In genomic region chr6:117677553-117678131, GRCh38 we compare ENCODE assay signal across 8 cellular contexts. TPM values are rescaled to one million over a fixed set of nuclear protein-coding genes. Genes with fewer than 3 reads are reported as not detected.
A peak's percentile ranks its signal among the peaks of the same experiment; 100 is the strongest.
DNase-seq lines count a peak whose midpoint lies in the region; ATAC-seq and TF ChIP-seq lines count a peak whose summit lies in the region.

No MANE protein-coding gene starts in this region.

- intact Hi-C loops in Panc1 (cut with micrococcal nuclease; ENCODE audit: unreplicated experiment) = loop anchor here (10.0 kb wide), 1 partner anchor 223 kb away; no protein-coding TSS in a partner anchor
- intact Hi-C loops in psoas muscle (cut with DNase I) = no loop called here

- no peak overlapping the region; a peak in 1 of 4 replicates for H3K4me3 ChIP-seq in Panc1 (ENCODE audit: low read depth in 2 of 2, low read length in 2 of 2)
- peak overlapping the region; percentile 54 for H3K4me3 ChIP-seq in endocrine pancreas (ENCODE audit: control insufficient read depth, insufficient read depth, low read length)
- peak overlapping the region; percentile 79 for H3K4me3 ChIP-seq in psoas muscle
- H3K4me3 ChIP-seq in suprapubic skin = no peak overlapping the region

- in situ Hi-C loops in Panc1 (cut with HindIII; ENCODE audit: low pct_unique_long_range_greater_than_20kb, low sequenced_read_pairs) = no loop called here
- in situ Hi-C loops in ACHN (cut with HindIII; ENCODE audit: low pct_ligation_motif_present, low pct_unique_long_range_greater_than_20kb, low sequenced_read_pairs) = no loop called here

- no peaks in the 10 kb centered on the region for H3K27me3 ChIP-seq in Panc1 (ENCODE audit: control insufficient read depth, insufficient read depth, low read length)
- H3K27me3 ChIP-seq in endocrine pancreas (ENCODE audit: control insufficient read depth, insufficient read depth, low read length) = no peaks in the 10 kb centered on the region
- no peaks in the 10 kb centered on the region for H3K27me3 ChIP-seq in psoas muscle (ENCODE audit: insufficient read depth in 3 of 3, low read length in 2 of 3)
- H3K27me3 ChIP-seq in suprapubic skin = no peaks in the 10 kb centered on the region

- CTCF ChIA-PET in Panc1 (lab: Charles Lee) = no interaction called here

- TF ChIP-seq CTCF in Panc1 (IDR thresholded peaks at IDR 0.05) (no peak), psoas muscle (IDR thresholded peaks at IDR 0.05) (no peak), suprapubic skin (IDR thresholded peaks at IDR 0.05) (no peak)

- peak; percentile 8 for DNase-seq in SKM-1 treated with dmso at 0.1 percent for 144 hours (lab: John Stamatoyannopoulos, UW; ENCODE audit: unreplicated experiment)
- DNase-seq in SKM-1 (lab: John Stamatoyannopoulos, UW; ENCODE audit: unreplicated experiment) = no peak
- DNase-seq in Panc1 (ENCODE audit: low read depth, low spot score) = peak; percentile 25
- no peak for DNase-seq in psoas muscle
- no peak for DNase-seq in C1 segment of cervical spinal cord (lab: John Stamatoyannopoulos, UW)
- DNase-seq in ACHN = no peak
- no peak for DNase-seq in suprapubic skin (ENCODE audit: low spot score in 2 of 2)

- H3K4me1 ChIP-seq in Panc1 (ENCODE audit: control insufficient read depth, insufficient read depth, low read length) (peaks cover 25% of the 10 kb centered on the region), endocrine pancreas (ENCODE audit: control insufficient read depth, insufficient read depth, low read length) (peaks cover 22% of the 10 kb centered on the region), psoas muscle (peaks cover 26% of the 10 kb centered on the region), suprapubic skin (peaks cover 56% of the 10 kb centered on the region)

- H3K36me3 ChIP-seq in Panc1 (ENCODE audit: control insufficient read depth, insufficient read depth, low read length) = no peaks in the 10 kb centered on the region
- no peaks in the 10 kb centered on the region for H3K36me3 ChIP-seq in endocrine pancreas (ENCODE audit: control insufficient read depth, insufficient read depth, low read length)
- no peaks in the 10 kb centered on the region for H3K36me3 ChIP-seq in psoas muscle (ENCODE audit: insufficient read depth in 1 of 2, low read depth in 1 of 2)
- H3K36me3 ChIP-seq in suprapubic skin = no peaks in the 10 kb centered on the region

- H3K27ac ChIP-seq in Panc1 (ENCODE audit: low read length) = no peak overlapping the region
- H3K27ac ChIP-seq in psoas muscle = peak overlapping the region; percentile 67
- H3K27ac ChIP-seq in suprapubic skin = no peak overlapping the region

- no peak for TF ChIP-seq POLR2A in suprapubic skin (IDR thresholded peaks at IDR 0.05)

- WGBS in psoas muscle, 3 donors = 26 to 32% (median 30%) methylated on average over 5 of the region's 5 CpGs
- WGBS in suprapubic skin = 39% methylated on average over 5 of the region's 5 CpGs

- TF ChIP-seq EP300 in suprapubic skin (IDR thresholded peaks at IDR 0.05) = no peak

- ATAC-seq in Panc1 (no peak), psoas muscle (peak in 2 of 4 donors; percentile 21 to 29)

- H3K9me3 ChIP-seq in Panc1 (ENCODE audit: control insufficient read depth, insufficient read depth, low read depth, low read length) (no peaks in the 10 kb centered on the region), endocrine pancreas (ENCODE audit: control insufficient read depth, low read length) (no peaks in the 10 kb centered on the region), psoas muscle (no peaks in the 10 kb centered on the region), suprapubic skin (no peaks in the 10 kb centered on the region)

- POLR2A ChIA-PET in Panc1 (lab: Charles Lee) = no interaction called here

- H3K9ac ChIP-seq in endocrine pancreas (ENCODE audit: control insufficient read depth, insufficient read depth, low read length) = no peak overlapping the region

- BruUV-seq in Panc1 (replicated peaks; lab: Mats Ljungman, UMichigan) = no TSS peak

RNA-seq across cellular contexts. Expression of gene NUS1, which starts 2.4 kb away (rescaled TPM):
- total RNA-seq in Panc1 (2021; ENCODE audit: unreplicated experiment) = 57.3 TPM
- polyA plus RNA-seq in Panc1 (2012; ENCODE audit: insufficient read length) = 23.9 TPM
- total RNA-seq in psoas muscle = 10 to 100 TPM in 3 of 4 donors, 1 to 10 TPM in 1; 8.7 to 15.8 (median 14.4) TPM
- polyA plus RNA-seq in psoas muscle = 10 to 100 TPM in 2 of 3 donors, 1 to 10 TPM in 1; 8.4 to 25.4 (median 23.4) TPM
- 10 to 100 TPM; 13.5 to 17.9 (median 15.2) TPM for total RNA-seq in suprapubic skin

Comparison
In these comparisons a context has a peak if more than half of its experiments do, and no peak if none do; other contexts are left out.
1. DNase-seq: peak in SKM-1 treated with dmso at 0.1 percent for 144 hours (single experiment) and Panc1 (single experiment); none in SKM-1 (single experiment), psoas muscle (0 of 2), C1 segment of cervical spinal cord (0 of 14), ACHN (single experiment) and suprapubic skin (0 of 2).
2. H3K4me3 ChIP-seq: peak in endocrine pancreas (single experiment) and psoas muscle (single experiment); none in Panc1 (0 of 2) and suprapubic skin (single experiment).